ENCODE assay signal across 26 cellular contexts in genomic region chr16:23209606-23210005, GRCh38. TPM values are rescaled to one million over a fixed set of nuclear protein-coding genes. Genes with fewer than 3 reads are reported as not detected.
DNase-seq lines count a peak whose midpoint lies in the region; ATAC-seq and TF ChIP-seq lines count a peak whose summit lies in the region.
"Had no signal": no experiment of that assay in that cellular context is flagged by ENCODE, and none has a peak within 500 bp of the region (broad histone marks: within the 10 kb centered on the region; RNA-seq: fewer than 3 reads in every experiment).

No MANE protein-coding gene starts in this region.

- H2AFZ ChIP-seq in trophoblast cell (ENCODE audit: insufficient read depth, low read length, poor library complexity), result no peak overlapping the region
- no peak overlapping the region for H2AFZ ChIP-seq in PC-3 (ENCODE audit: low read length)

- H3K27ac ChIP-seq in trophoblast cell (ENCODE audit: low read depth, low read length) (no peak overlapping the region), transverse colon (no peak overlapping the region), PC-3 (ENCODE audit: low read length) (no peak overlapping the region)
- H3K27ac ChIP-seq: BLaER1 had no signal

- H2BK12ac ChIP-seq in trophoblast cell (ENCODE audit: low read length), result no peak overlapping the region

- H4K91ac ChIP-seq in trophoblast cell (ENCODE audit: low read depth, low read length), result no peak overlapping the region

- H4K8ac ChIP-seq in trophoblast cell (ENCODE audit: low read depth, low read length), result no peak overlapping the region

- H3K4me3 ChIP-seq in mucosa of descending colon, result no peak overlapping the region
- H3K4me3 ChIP-seq in trophoblast cell (ENCODE audit: low read depth, low read length), result peak overlapping the region; percentile 46
- no peak overlapping the region for H3K4me3 ChIP-seq in transverse colon
- H3K4me3 ChIP-seq in PC-3 (ENCODE audit: low read length), result no peak overlapping the region
- H3K4me3 ChIP-seq: BLaER1, GM12878 had no signal

- no peak overlapping the region for H3K23ac ChIP-seq in trophoblast cell (ENCODE audit: low read length)

- H3K79me1 ChIP-seq in trophoblast cell (ENCODE audit: low read length), result no peaks in the 10 kb centered on the region

- no peak overlapping the region for H3K18ac ChIP-seq in trophoblast cell (ENCODE audit: low read length)

- in situ Hi-C loops in transverse colon (cut with MboI; ENCODE audit: low pct_ligation_motif_present in 1 of 4, low pct_unique_long_range_greater_than_20kb in 1 of 4, low sequenced_read_pairs in 3 of 4), result no loop called here

- H3K36me3 ChIP-seq in mucosa of descending colon (ENCODE audit: low read depth) (no peaks in the 10 kb centered on the region), trophoblast cell (ENCODE audit: control insufficient read depth in 1 of 2, insufficient read depth in 2 of 2, low read length in 2 of 2) (no peaks in the 10 kb centered on the region), transverse colon (no peaks in the 10 kb centered on the region), PC-3 (ENCODE audit: low read depth, low read length) (no peaks in the 10 kb centered on the region)
- H3K36me3 ChIP-seq: BE2C, BLaER1 had no signal

- H3K79me2 ChIP-seq in trophoblast cell (ENCODE audit: control insufficient read depth, insufficient read depth, low read length, poor library complexity) (no peaks in the 10 kb centered on the region), PC-3 (ENCODE audit: low read length) (no peaks in the 10 kb centered on the region)

- CTCF ChIA-PET in PC-3 (lab: Charles Lee), result no interaction called here

- intact Hi-C loops in mucosa of descending colon (cut with DNase I, micrococcal nuclease) (no loop called here), transverse colon (cut with DNase I; ENCODE audit: low total_unique reads) (no loop called here), PC-3 (cut with micrococcal nuclease) (no loop called here)

- POLR2A ChIA-PET in PC-3 (lab: Charles Lee; ENCODE audit: unreplicated experiment), result no interaction called here

- no peaks in the 10 kb centered on the region for H3K4me1 ChIP-seq in mucosa of descending colon (ENCODE audit: low read depth)
- no peaks in the 10 kb centered on the region for H3K4me1 ChIP-seq in trophoblast cell (ENCODE audit: control insufficient read depth in 1 of 2, insufficient read depth in 2 of 2, low read length in 2 of 2)
- H3K4me1 ChIP-seq in transverse colon, result no peaks in the 10 kb centered on the region
- no peaks in the 10 kb centered on the region for H3K4me1 ChIP-seq in PC-3 (ENCODE audit: insufficient read depth, low read length)
- H3K4me1 ChIP-seq: BE2C had no signal

- TF ChIP-seq EP300 in transverse colon (IDR thresholded peaks at IDR 0.05; ENCODE audit: low read depth), result no peak

- no peak overlapping the region for H4K12ac ChIP-seq in trophoblast cell (ENCODE audit: low read depth, low read length)

- H3K9me3 ChIP-seq in mucosa of descending colon, result no peaks in the 10 kb centered on the region
- peaks cover 2% of the 10 kb centered on the region for H3K9me3 ChIP-seq in trophoblast cell (ENCODE audit: insufficient read depth, low read depth, low read length)
- H3K9me3 ChIP-seq in transverse colon, result no peaks in the 10 kb centered on the region
- H3K9me3 ChIP-seq in PC-3 (ENCODE audit: low read length), result no peaks in the 10 kb centered on the region
- H3K9me3 ChIP-seq: BE2C, BLaER1 had no signal

- ATAC-seq in mucosa of descending colon (peak; percentile 75), PC-3 (no peak)
- ATAC-seq: GM12878 had no signal

- H3K14ac ChIP-seq in trophoblast cell (ENCODE audit: low read length), result no peak overlapping the region

- no peaks in the 10 kb centered on the region for H3K27me3 ChIP-seq in trophoblast cell (ENCODE audit: insufficient read depth, low read length)
- no peaks in the 10 kb centered on the region for H3K27me3 ChIP-seq in transverse colon
- H3K27me3 ChIP-seq in PC-3 (ENCODE audit: low read length), result no peaks in the 10 kb centered on the region
- H3K27me3 ChIP-seq: BLaER1 had no signal

- H3F3A ChIP-seq in PC-3 (ENCODE audit: low read length, unreplicated experiment), result no peaks in the 10 kb centered on the region

- H2BK120ac ChIP-seq in trophoblast cell (ENCODE audit: insufficient read depth, low read length, poor library complexity), result no peak overlapping the region

- H3K4me2 ChIP-seq in trophoblast cell (ENCODE audit: low read length), result no peak overlapping the region
- no peak overlapping the region for H3K4me2 ChIP-seq in PC-3 (ENCODE audit: low read length)
- H3K4me2 ChIP-seq: BLaER1 had no signal

- no peaks in the 10 kb centered on the region for H4K20me1 ChIP-seq in PC-3 (ENCODE audit: low read length)
- H4K20me1 ChIP-seq: BLaER1 had no signal

- no CpG with 5 or more reads among the region's 9 CpGs for WGBS in trophoblast cell (ENCODE audit: extremely low coverage, insufficient coverage, insufficient read length)
- WGBS in transverse colon (ENCODE audit: low coverage in 1 of 2), 2 donors, result 53% methylated on average over 9 of the region's 9 CpGs; no CpG with 5 or more reads in 1 of the 2 donors

- H3K9ac ChIP-seq in trophoblast cell (ENCODE audit: low read length) (no peak overlapping the region), PC-3 (ENCODE audit: low read length) (no peak overlapping the region)
- H3K9ac ChIP-seq: BLaER1 had no signal

- H2BK5ac ChIP-seq in trophoblast cell (ENCODE audit: low read depth, low read length, poor library complexity), result no peak overlapping the region

- no peak overlapping the region for H2AK5ac ChIP-seq in trophoblast cell (ENCODE audit: low read length)

- no TSS peak for BruUV-seq in PC-3 (replicated peaks; lab: Mats Ljungman, UMichigan)

- H3K4ac ChIP-seq in trophoblast cell (ENCODE audit: low read depth, low read length), result no peak overlapping the region

- H3K9me2 ChIP-seq in PC-3 (replicated peaks; ENCODE audit: low read length), result no peaks in the 10 kb centered on the region

- TF ChIP-seq CTCF in mucosa of descending colon (IDR thresholded peaks at IDR 0.05), result no peak
- no peak for TF ChIP-seq CTCF in transverse colon (IDR thresholded peaks at IDR 0.05)
- no peak for TF ChIP-seq CTCF in PC-3 (conservative IDR thresholded peaks at IDR 0.05; ENCODE audit: low read depth, low read length)

- DNase-seq in mucosa of descending colon (peak in 2 of 3 donors; percentile 9 to 53), trophoblast cell (no peak), transverse colon (peak; percentile 47), epidermal melanocyte (ENCODE audit: insufficient read length, low spot score) (no peak), hippocampal formation (lab: John Stamatoyannopoulos, UW) (no peak), PC-3 (no peak)
- DNase-seq: 8988T; ACHN; BE2C; C1 segment of cervical spinal cord; CD4-positive, alpha-beta memory T cell; CD4-positive, CD25-positive, alpha-beta regulatory T cell; CD8-positive, alpha-beta memory T cell; COR-L47; DMS 273 treated with DMSO at 0.1 percent for 48 hours; DMS153; DMS53; DMS79; DND-41; EL; GDM1 had no signal

- TF ChIP-seq POLR2A in transverse colon (IDR thresholded peaks at IDR 0.05), result no peak

RNA-seq across cellular contexts. Expression of gene SCNN1G, which starts 27.1 kb away (rescaled TPM):
- total RNA-seq in mucosa of descending colon (10 to 100 TPM in 1 of 3 donors, 1 to 10 TPM in 2; 1.9 to 52.4 (median 4.2) TPM), transverse colon (10 to 100 TPM in 3 of 4 donors, 1 to 10 TPM in 1; 2.8 to 87.8 (median 66.2) TPM), PC-3 (2014; rRNA removed) (4.5 and 6.3 TPM in 2 replicates)
- polyA plus RNA-seq in trophoblast cell (2013), result 0.01 TPM in 2 replicates
- total RNA-seq: CD4-positive, alpha-beta memory T cell; CD4-positive, CD25-positive, alpha-beta regulatory T cell; CD8-positive, alpha-beta memory T cell; G401 had no signal
- polyA plus RNA-seq: AG04450; CD14-positive monocyte; CD4-positive, alpha-beta memory T cell; CD4-positive, CD25-positive, alpha-beta regulatory T cell; CD8-positive, alpha-beta memory T cell had no signal

Comparison
In these comparisons a context has a peak if more than half of its experiments do, and no peak if none do; other contexts are left out.
1. DNase-seq: peak in mucosa of descending colon (2 of 3) and transverse colon (single experiment); none in trophoblast cell (0 of 2), epidermal melanocyte (single experiment), hippocampal formation (0 of 2) and PC-3 (single experiment).